Comparison of ENCODE assay signal across 15 cellular contexts in genomic region chr2:205678743-205679142, GRCh38.
"Had no signal": no experiment of that assay in that cellular context is flagged by ENCODE, and none has a peak within 500 bp of the region (broad histone marks: within the 10 kb centered on the region; RNA-seq: fewer than 3 reads in every experiment).

No MANE protein-coding gene starts in this region.

- ATAC-seq: activated naive CD4-positive, alpha-beta T cell treated with anti-CD3 and anti-CD28 coated beads, Interleukin-2, amount 50 U/mL, for 72 hours; activated T-cell treated with anti-CD3 and anti-CD28 coated beads, Interleukin-2, amount 50 U/mL, for 72 hours; heart left ventricle; left ventricle myocardium superior; psoas muscle had no signal

- H3K27ac ChIP-seq: colonic mucosa, heart left ventricle, psoas muscle, sigmoid colon, thyroid gland, uterus had no signal

- H3K36me3 Mint-ChIP-seq: activated naive CD4-positive, alpha-beta T cell treated with anti-CD3 and anti-CD28 coated beads, Interleukin-2, amount 50 U/mL, for 72 hours had no signal

- H3K9me3 Mint-ChIP-seq: activated CD4-positive, alpha-beta T cell treated with anti-CD3 and anti-CD28 coated beads, Interleukin-2, amount 10 ng/mL, durations not matched to agents 7 days and 5 days; activated naive CD4-positive, alpha-beta T cell treated with anti-CD3 and anti-CD28 coated beads, Interleukin-2, amount 50 U/mL, for 72 hours; activated T-cell treated with anti-CD3 and anti-CD28 coated beads, Interleukin-2, amount 50 U/mL, for 72 hours had no signal

- H3K36me3 ChIP-seq: colonic mucosa, heart left ventricle, sigmoid colon, thyroid gland, uterus had no signal

- H3K4me3 Mint-ChIP-seq: activated CD4-positive, alpha-beta T cell treated with anti-CD3 and anti-CD28 coated beads, Interleukin-2, amount 10 ng/mL, durations not matched to agents 7 days and 5 days; activated T-cell treated with anti-CD3 and anti-CD28 coated beads, Interleukin-2, amount 50 U/mL, for 72 hours had no signal

- H3K9me3 ChIP-seq: colonic mucosa, heart left ventricle, psoas muscle, sigmoid colon, thyroid gland, uterus had no signal

- H3K4me1 ChIP-seq: colonic mucosa, psoas muscle, uterus had no signal

- H3K4me3 ChIP-seq: colonic mucosa, heart left ventricle, psoas muscle, sigmoid colon, thyroid gland, uterus had no signal

- H3K27ac Mint-ChIP-seq: activated CD4-positive, alpha-beta T cell treated with anti-CD3 and anti-CD28 coated beads, Interleukin-2, amount 10 ng/mL, durations not matched to agents 7 days and 5 days; activated naive CD4-positive, alpha-beta T cell treated with anti-CD3 and anti-CD28 coated beads, Interleukin-2, amount 50 U/mL, for 72 hours; activated T-cell treated with anti-CD3 and anti-CD28 coated beads, Interleukin-2, amount 50 U/mL, for 72 hours had no signal

- DNase-seq: activated CD4-positive, alpha-beta T cell treated with anti-CD3 and anti-CD28 coated beads, Interleukin-2, amount 10 ng/mL, durations not matched to agents 7 days and 5 days; activated CD8-positive, alpha-beta memory T cell treated with anti-CD3 and anti-CD28 coated beads, Interleukin-2, amount 50 U/mL, for 48 hours; activated gamma-delta T cell; activated T-cell treated with anti-CD3 and anti-CD28 coated beads, Interleukin-2, amount 50 U/mL, for 72 hours; colonic mucosa; effector CD4-positive, alpha-beta T cell; heart left ventricle; left ventricle myocardium superior; mesenchymal stem cell; psoas muscle; sigmoid colon; stimulated activated CD4-positive, alpha-beta T cell treated with anti-CD3 and anti-CD28 coated beads, Interleukin-1b, Interleukin-23, amount 100 ng/mL, for 48 hours; thyroid gland; uterus had no signal

- H3K27me3 ChIP-seq: sigmoid colon, thyroid gland, uterus had no signal
